ENCODE assay signal across 23 cellular contexts in the genomic region with DNA sequence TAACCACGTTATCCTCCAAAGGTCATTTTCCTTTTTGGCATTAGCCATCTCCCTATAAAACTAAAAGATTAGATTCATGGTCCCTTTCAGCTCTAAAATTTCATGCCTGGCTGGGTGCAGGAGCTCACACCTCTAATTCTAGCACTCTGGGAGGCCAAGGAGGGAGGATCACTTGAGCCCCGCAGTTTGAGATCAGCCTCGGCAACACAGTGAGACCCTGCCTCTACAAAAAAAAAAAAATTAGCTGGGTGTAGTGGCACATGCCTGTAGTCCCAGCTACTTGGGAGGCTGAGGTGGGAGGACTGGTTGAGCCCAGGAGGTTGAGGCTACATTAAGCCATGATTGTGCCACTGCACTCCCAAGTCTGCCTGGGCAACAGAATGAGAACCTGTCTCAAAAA.
"Had no signal": no experiment of that assay in that cellular context is flagged by ENCODE, and none has a peak within 500 bp of the region (broad histone marks: within the 10 kb centered on the region; RNA-seq: fewer than 3 reads in every experiment).

No MANE protein-coding gene starts in this region.

- H3K27ac ChIP-seq: coronary artery, gastroesophageal sphincter, heart left ventricle, left lung, prostate gland, stomach, vagina had no signal

- H3K4me3 Mint-ChIP-seq: naive thymus-derived CD8-positive, alpha-beta T cell; nephron progenitor cell had no signal

- H3K27me3 ChIP-seq: hepatocyte, left lung, thyroid gland, vagina had no signal

- H3K4me3 ChIP-seq: coronary artery, gastroesophageal sphincter, heart left ventricle, hepatocyte, left lung, prostate gland, stomach, thyroid gland, vagina had no signal

- H3K9me3 ChIP-seq: gastroesophageal sphincter, heart left ventricle, left lung, prostate gland, stomach, thyroid gland, vagina had no signal

- H3K4me1 ChIP-seq: gastroesophageal sphincter, heart left ventricle, left lung, prostate gland, vagina had no signal

- DNase-seq: effector CD4-positive, alpha-beta T cell; heart left ventricle; left cardiac atrium; left lung; mesendoderm; midbrain; nephron progenitor cell; nucleus accumbens; right cardiac atrium; small intestine; stimulated activated CD4-positive, alpha-beta T cell treated with anti-CD3 and anti-CD28 coated beads, Interleukin-2, amount 100 ng/mL, for 48 hours; stimulated activated naive CD4-positive, alpha-beta T cell treated with Interleukin-2 at 50 U/mL for 16 hours; stomach; thyroid gland; trophoblast cell had no signal

- ATAC-seq: esophagus mucosa, gastroesophageal sphincter, heart left ventricle, left cardiac atrium, left lung, right cardiac atrium had no signal

- FAIRE-seq: islet of Langerhans, small intestine had no signal

- H2AFZ ChIP-seq: hepatocyte had no signal

- H3K36me3 ChIP-seq: gastroesophageal sphincter, heart left ventricle, left lung, prostate gland, stomach, thyroid gland, vagina had no signal

- H3K36me3 Mint-ChIP-seq: naive thymus-derived CD8-positive, alpha-beta T cell had no signal
